Comparison of ENCODE assay signal across 20 cellular contexts in genomic region chr22:37048133-37048532, GRCh38.
"Had no signal": no experiment of that assay in that cellular context is flagged by ENCODE, and none has a peak within 500 bp of the region (broad histone marks: within the 10 kb centered on the region; RNA-seq: fewer than 3 reads in every experiment).

No MANE protein-coding gene starts in this region.

- H3K4me3 ChIP-seq: left ventricle myocardium inferior, ovary, prostate gland, transverse colon had no signal

- H3K27ac ChIP-seq: foreskin keratinocyte, left ventricle myocardium inferior, ovary, prostate gland, transverse colon had no signal

- H3K9me3 ChIP-seq: left ventricle myocardium inferior, ovary, prostate gland, transverse colon had no signal

- H3K4me1 ChIP-seq: foreskin keratinocyte had no signal

- DNase-seq: activated CD4-positive, alpha-beta T cell treated with anti-CD3 and anti-CD28 coated beads for 48 hours; activated CD8-positive, alpha-beta memory T cell treated with anti-CD3 and anti-CD28 coated beads, Interleukin-2, amount 10 ng/mL, durations not matched to agents 7 days and 5 days; activated CD8-positive, alpha-beta T cell treated with anti-CD3 and anti-CD28 coated beads for 36 hours; activated gamma-delta T cell; activated naive CD4-positive, alpha-beta T cell treated with anti-CD3 and anti-CD28 coated beads, Interleukin-2, amount 50 U/mL, for 16 hours; activated naive CD8-positive, alpha-beta T cell treated with anti-CD3 and anti-CD28 coated beads, Interleukin-2, amount 50 U/mL, for 24 hours; activated T-cell treated with anti-CD3 and anti-CD28 coated beads for 4 hours; anterior cingulate cortex; effector CD4-positive, alpha-beta T cell; erythroblast; foreskin keratinocyte; immature natural killer cell; left ventricle myocardium inferior; midbrain; natural killer cell; ovary; stimulated activated naive CD8-positive, alpha-beta T cell treated with anti-CD3 and anti-CD28 coated beads, Interleukin-15, amount 100 ng/mL, for 72 hours; T-helper 17 cell; transverse colon had no signal

- H3K27me3 ChIP-seq: foreskin keratinocyte, ovary, transverse colon had no signal

- ATAC-seq: activated CD8-positive, alpha-beta memory T cell treated with anti-CD3 and anti-CD28 coated beads, Interleukin-2, amount 10 ng/mL, durations not matched to agents 7 days and 5 days; activated CD8-positive, alpha-beta T cell treated with anti-CD3 and anti-CD28 coated beads for 36 hours; activated naive CD8-positive, alpha-beta T cell treated with anti-CD3 and anti-CD28 coated beads, Interleukin-2, amount 50 U/mL, for 24 hours; foreskin keratinocyte; natural killer cell; stimulated activated naive CD8-positive, alpha-beta T cell treated with anti-CD3 and anti-CD28 coated beads, Interleukin-15, amount 100 ng/mL, for 72 hours; T-helper 17 cell had no signal

- H3K36me3 ChIP-seq: left ventricle myocardium inferior, ovary, prostate gland, transverse colon had no signal
